ENCODE assay signal across 8 cellular contexts in the genomic region with DNA sequence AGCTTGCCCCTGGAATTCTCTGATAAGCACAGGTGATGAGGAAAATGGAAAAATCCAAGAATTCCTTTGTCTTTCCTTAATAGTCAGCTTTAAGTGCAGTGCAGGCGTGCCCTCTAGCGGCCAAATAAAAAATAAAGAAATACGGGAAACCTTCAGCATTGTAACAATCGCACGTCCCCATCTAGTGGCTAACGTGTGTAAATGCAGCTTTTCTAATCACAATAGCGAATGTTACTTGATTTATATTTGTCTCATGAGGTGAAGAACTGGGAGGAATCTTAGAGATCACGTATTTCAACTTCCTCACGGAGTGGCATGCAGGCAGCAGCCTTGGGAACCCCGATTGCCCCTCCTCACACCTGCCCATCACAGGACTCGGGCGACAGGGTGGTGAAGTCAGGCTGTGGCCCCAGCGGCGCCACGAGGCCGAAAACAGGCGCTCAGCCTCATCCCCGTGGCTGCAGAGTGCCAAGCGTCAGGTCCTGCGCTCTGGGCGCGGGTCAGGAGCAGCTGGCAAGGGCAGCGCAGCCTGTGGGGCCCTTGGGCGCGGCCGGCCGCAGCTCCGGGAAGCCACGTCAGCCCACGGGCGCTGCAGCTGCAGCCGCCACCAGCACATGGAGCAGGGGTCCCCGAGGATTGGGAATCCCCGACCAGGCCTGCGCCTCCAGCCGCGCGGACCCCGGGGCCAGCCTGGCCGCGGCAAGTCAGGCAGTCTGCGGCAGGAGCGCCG. TPM values are rescaled to one million over a fixed set of nuclear protein-coding genes. Genes with fewer than 3 reads are reported as not detected.
DNase-seq lines count a peak whose midpoint lies in the region; ATAC-seq and TF ChIP-seq lines count a peak whose summit lies in the region.
"Not testable (repeated sequence)": the region's sequence is repeated elsewhere in the genome, so short reads cannot be mapped to it uniquely, and the experiment has no call there.

No MANE protein-coding gene starts in this region.

- DNase-seq in Caki2 (ENCODE audit: low read depth) = peak; percentile 83
- peak; percentile 42 for DNase-seq in Jurkat, Clone E6-1 (ENCODE audit: low read depth, low spot score)
- peak; percentile 69 for DNase-seq in activated CD4-positive, alpha-beta T cell treated with anti-CD3 and anti-CD28 coated beads for 36 hours
- peak; percentile 46 for DNase-seq in MCF 10A (ENCODE audit: unreplicated experiment)
- DNase-seq in left cardiac atrium = peak; percentile 56
- peak; percentile 76 for DNase-seq in neural crest cell (ENCODE audit: low read depth, low spot score)
- peak; percentile 20 to 31 for DNase-seq in stimulated activated CD8-positive, alpha-beta memory T cell treated with anti-CD3 and anti-CD28 coated beads, Interleukin-7, amount 100 ng/mL, for 48 hours (ENCODE audit: extremely low read depth in 1 of 2, low read depth in 1 of 2)

- TF ChIP-seq CTCF in MCF 10A (IDR thresholded peaks at IDR 0.05; ENCODE audit: unreplicated experiment) (peak; percentile 79), neural crest cell (conservative IDR thresholded peaks at IDR 0.05) (peak; percentile 92)

- H3K27ac Mint-ChIP-seq in activated CD4-positive, alpha-beta T cell treated with anti-CD3 and anti-CD28 coated beads for 36 hours = peak overlapping the region; percentile 89
- peak overlapping the region; percentile 90 for H3K27ac Mint-ChIP-seq in MCF 10A (ENCODE audit: low read depth, unreplicated experiment)
- H3K27ac Mint-ChIP-seq in neural crest cell (ENCODE audit: unreplicated experiment) = peak overlapping the region; percentile 40

- ATAC-seq in GM21526 (IDR thresholded peaks at IDR 0.05; ENCODE audit: low FRiP score, unreplicated experiment) = peak; percentile 60
- peak; percentile 52 for ATAC-seq in activated CD4-positive, alpha-beta T cell treated with anti-CD3 and anti-CD28 coated beads for 36 hours
- peak; percentile 84 to 87 for ATAC-seq in left cardiac atrium

- H3K4me1 Mint-ChIP-seq in activated CD4-positive, alpha-beta T cell treated with anti-CD3 and anti-CD28 coated beads for 36 hours; MCF 10A (ENCODE audit: insufficient read depth, unreplicated experiment): not testable (repeated sequence)
- peaks cover 17% of the 10 kb centered on the region for H3K4me1 Mint-ChIP-seq in neural crest cell

- intact Hi-C loops in activated CD4-positive, alpha-beta T cell treated with anti-CD3 and anti-CD28 coated beads for 36 hours (cut with DNase I, micrococcal nuclease) = loop anchor here in 1 of 2 experiments (1.0 to 10.0 kb wide), 8 partner anchors 100 to 575 kb away; a partner anchor contains a TSS
- intact Hi-C loops in MCF 10A (cut with micrococcal nuclease) = loop anchor here (1.0 to 2.0 kb wide), 2 partner anchors 100 to 254 kb away; a partner anchor contains a TSS
- intact Hi-C loops in left cardiac atrium (cut with DNase I) = not testable (repeated sequence)

- peak overlapping the region; percentile 78 for H3K4me3 ChIP-seq in Jurkat, Clone E6-1 (ENCODE audit: low read length)

- CTCF ChIA-PET in activated CD4-positive, alpha-beta T cell treated with anti-CD3 and anti-CD28 coated beads for 36 hours (lab: Charles Lee) = interaction anchor here (0.9 to 2.4 kb wide), 14 partner anchors 17 to 547 kb away, joined by 3 to 22 read pairs (median 4); a partner anchor contains a TSS
- CTCF ChIA-PET in MCF 10A (lab: Yijun Ruan, JAX) = interaction anchor here (0.6 to 3.8 kb wide), 22 partner anchors 9 to 857 kb away, joined by 3 to 25 read pairs (median 3); a partner anchor contains a TSS

- in situ Hi-C loops in Caki2 (cut with HindIII; ENCODE audit: low pct_unique_long_range_greater_than_20kb, low sequenced_read_pairs) = not testable (repeated sequence)

- POLR2A ChIA-PET in activated CD4-positive, alpha-beta T cell treated with anti-CD3 and anti-CD28 coated beads for 36 hours (lab: Charles Lee) = interaction anchor here (1.1 kb wide), 1 partner anchor 143 kb away, joined by 3 read pairs; no protein-coding TSS in a partner anchor
- POLR2A ChIA-PET in MCF 10A (lab: Yijun Ruan, JAX) = interaction anchor here (0.8 to 2.5 kb wide), 5 partner anchors 101 to 852 kb away, joined by 3 to 39 read pairs (median 10); a partner anchor contains a TSS

- not testable (repeated sequence) for BruUV-seq in MCF 10A (replicated peaks; lab: Mats Ljungman, UMichigan)

- not testable (repeated sequence) for H3K9me3 Mint-ChIP-seq in activated CD4-positive, alpha-beta T cell treated with anti-CD3 and anti-CD28 coated beads for 36 hours (ENCODE audit: low read depth); MCF 10A (ENCODE audit: unreplicated experiment); neural crest cell

- H3K36me3 Mint-ChIP-seq in activated CD4-positive, alpha-beta T cell treated with anti-CD3 and anti-CD28 coated beads for 36 hours (ENCODE audit: low read depth); MCF 10A (ENCODE audit: insufficient read depth, unreplicated experiment); neural crest cell (ENCODE audit: low read depth): not testable (repeated sequence)

- peak overlapping the region; percentile 79 for H3K4me3 Mint-ChIP-seq in activated CD4-positive, alpha-beta T cell treated with anti-CD3 and anti-CD28 coated beads for 36 hours
- H3K4me3 Mint-ChIP-seq in MCF 10A (ENCODE audit: unreplicated experiment) (peak overlapping the region; percentile 90), neural crest cell (peak overlapping the region; percentile 93)

- H3K27me3 Mint-ChIP-seq in activated CD4-positive, alpha-beta T cell treated with anti-CD3 and anti-CD28 coated beads for 36 hours; neural crest cell (ENCODE audit: low read depth): not testable (repeated sequence)
- peaks cover 35% of the 10 kb centered on the region for H3K27me3 Mint-ChIP-seq in MCF 10A (ENCODE audit: insufficient read depth, unreplicated experiment)

RNA-seq across cellular contexts. Expression of a gene that starts 0.5 kb away (rescaled TPM):
- 2.8 and 12.0 TPM in 2 replicates for total RNA-seq in Caki2 (2014; rRNA removed; shearing (Covaris generic); ENCODE audit: low replicate concordance)
- polyA plus RNA-seq in Jurkat, Clone E6-1 (2012; ENCODE audit: insufficient read depth, insufficient read length) = 9.5 TPM
- 10 to 100 TPM; 24.5 to 31.8 TPM for total RNA-seq in activated CD4-positive, alpha-beta T cell treated with anti-CD3 and anti-CD28 coated beads for 36 hours
- total RNA-seq in MCF 10A (2022) (20.6 and 29.8 TPM in 2 replicates), left cardiac atrium (1 to 10 TPM; 5.7 to 9.7 TPM), neural crest cell (36.0 and 36.2 TPM in 2 replicates)

RNA-seq across cellular contexts. Expression of a gene that starts 17.8 kb away (rescaled TPM):
- total RNA-seq in Caki2 (2014; rRNA removed; shearing (Covaris generic); ENCODE audit: low replicate concordance) = 8.7 and 8.9 TPM in 2 replicates
- 62.7 TPM for polyA plus RNA-seq in Jurkat, Clone E6-1 (2012; ENCODE audit: insufficient read depth, insufficient read length)
- total RNA-seq in activated CD4-positive, alpha-beta T cell treated with anti-CD3 and anti-CD28 coated beads for 36 hours = 10 to 100 TPM; 21.0 to 26.2 TPM
- 12.1 and 13.2 TPM in 2 replicates for total RNA-seq in MCF 10A (2022)
- total RNA-seq in left cardiac atrium = 10 to 100 TPM; 23.9 to 25.5 TPM
- 39.2 and 41.1 TPM in 2 replicates for total RNA-seq in neural crest cell

Comparison
In these comparisons a context has a peak if more than half of its experiments do, and no peak if none do; other contexts are left out.
1. Peak in every context shown above with its lines: DNase-seq, ATAC-seq and H3K4me3 ChIP-seq.
2. DNase-seq: peak in every context shown above with its lines; median percentile 83 in Caki2; 76 in neural crest cell; 69 in activated CD4-positive, alpha-beta T cell treated with anti-CD3 and anti-CD28 coated beads for 36 hours; 56 in left cardiac atrium; 46 in MCF 10A; 42 in Jurkat, Clone E6-1; 26 in stimulated activated CD8-positive, alpha-beta memory T cell treated with anti-CD3 and anti-CD28 coated beads, Interleukin-7, amount 100 ng/mL, for 48 hours.
3. H3K27ac Mint-ChIP-seq: peak in every context shown above with its lines; median percentile 90 in MCF 10A; 89 in activated CD4-positive, alpha-beta T cell treated with anti-CD3 and anti-CD28 coated beads for 36 hours; 40 in neural crest cell.